In genomic region chr2:20425371-20425881, GRCh38 we compare ENCODE assay signal across 11 cellular contexts. TPM values are rescaled to one million over a fixed set of nuclear protein-coding genes. Genes with fewer than 3 reads are reported as not detected.
DNase-seq lines count a peak whose midpoint lies in the region; ATAC-seq and TF ChIP-seq lines count a peak whose summit lies in the region.
"Had no signal": no experiment of that assay in that cellular context is flagged by ENCODE, and none has a peak within 500 bp of the region (broad histone marks: within the 10 kb centered on the region; RNA-seq: fewer than 3 reads in every experiment).

No MANE protein-coding gene starts in this region.

- no peaks in the 10 kb centered on the region for H3K36me3 Mint-ChIP-seq in activated T-helper 17 cell treated with anti-CD3 and anti-CD28 coated beads, Interleukin-2, amount 50 U/mL, for 72 hours (ENCODE audit: low read depth)
- H3K36me3 Mint-ChIP-seq in natural killer cell: no peaks in the 10 kb centered on the region

- H3K9me3 ChIP-seq in heart right ventricle: no peaks in the 10 kb centered on the region
- H3K9me3 ChIP-seq: thyroid gland had no signal

- H3K36me3 ChIP-seq in heart right ventricle: no peaks in the 10 kb centered on the region
- H3K36me3 ChIP-seq: brain microvascular endothelial cell, thyroid gland had no signal

- H3K27me3 Mint-ChIP-seq in activated T-helper 17 cell treated with anti-CD3 and anti-CD28 coated beads, Interleukin-2, amount 50 U/mL, for 72 hours: peaks cover 5% of the 10 kb centered on the region
- no peaks in the 10 kb centered on the region for H3K27me3 Mint-ChIP-seq in natural killer cell (ENCODE audit: low read depth in 2 of 2)

- H3K27ac ChIP-seq in heart right ventricle: peak overlapping the region in 4 of 10 donors; percentile 58 to 93 (median 64)
- H3K27ac ChIP-seq: brain microvascular endothelial cell had no signal

- no peaks in the 10 kb centered on the region for H3K27me3 ChIP-seq in heart right ventricle
- H3K27me3 ChIP-seq: brain microvascular endothelial cell, thyroid gland had no signal

- intact Hi-C loops in natural killer cell (cut with micrococcal nuclease): no loop called here
- intact Hi-C loops in heart right ventricle (cut with DNase I): no loop called here

- peak overlapping the region; percentile 16 for H3K4me3 Mint-ChIP-seq in activated T-helper 17 cell treated with anti-CD3 and anti-CD28 coated beads, Interleukin-2, amount 50 U/mL, for 72 hours
- peak overlapping the region; percentile 76 for H3K4me3 Mint-ChIP-seq in natural killer cell

- peak; percentile 58 for DNase-seq in Daoy (ENCODE audit: low read depth)
- no peak for DNase-seq in natural killer cell
- DNase-seq in globus pallidus (ENCODE audit: low spot score): no peak
- DNase-seq in SKM-1 (lab: John Stamatoyannopoulos, UW; ENCODE audit: unreplicated experiment): no peak
- no peak for DNase-seq in heart right ventricle
- no peak for DNase-seq in SHP77 treated with DMSO at 0.1 percent for 48 hours (lab: John Stamatoyannopoulos, UW)
- DNase-seq: NCI-H187 had no signal

- 94 to 96% methylated on average over 6 of the region's 6 CpGs for WGBS in heart right ventricle, 2 donors

- H3K4me1 ChIP-seq in heart right ventricle: peaks cover 6 to 71% (median 38%) of the 10 kb centered on the region in 9 donors

- ATAC-seq in HG02759 (IDR thresholded peaks at IDR 0.05; ENCODE audit: unreplicated experiment): peak; percentile 37
- no peak for ATAC-seq in activated T-helper 17 cell treated with anti-CD3 and anti-CD28 coated beads, Interleukin-2, amount 50 U/mL, for 72 hours (replicated peaks)
- peak in 2 of 3 donors; percentile 41 to 43 for ATAC-seq in natural killer cell
- no peak for ATAC-seq in heart right ventricle

- no peak overlapping the region for H3K4me3 ChIP-seq in heart right ventricle
- H3K4me3 ChIP-seq: thyroid gland had no signal

- peak overlapping the region; percentile 84 for H3K27ac Mint-ChIP-seq in activated T-helper 17 cell treated with anti-CD3 and anti-CD28 coated beads, Interleukin-2, amount 50 U/mL, for 72 hours
- peak overlapping the region; percentile 89 to 96 for H3K27ac Mint-ChIP-seq in natural killer cell

- H3K4me1 Mint-ChIP-seq in activated T-helper 17 cell treated with anti-CD3 and anti-CD28 coated beads, Interleukin-2, amount 50 U/mL, for 72 hours: peaks cover 14% of the 10 kb centered on the region
- H3K4me1 Mint-ChIP-seq in natural killer cell: peaks cover 35 to 47% of the 10 kb centered on the region in 2 donors

- TF ChIP-seq CTCF in natural killer cell (IDR thresholded peaks at IDR 0.05) (no peak), heart right ventricle (IDR thresholded peaks at IDR 0.05) (no peak)

- H3K9me3 Mint-ChIP-seq in activated T-helper 17 cell treated with anti-CD3 and anti-CD28 coated beads, Interleukin-2, amount 50 U/mL, for 72 hours: no peaks in the 10 kb centered on the region
- H3K9me3 Mint-ChIP-seq in natural killer cell: no peaks in the 10 kb centered on the region

RNA-seq across cellular contexts. Expression of gene RHOB, which starts 21.4 kb away (rescaled TPM):
- total RNA-seq in Daoy (2014; rRNA removed; shearing (Covaris generic)): 115 and 121 TPM in 2 replicates
- total RNA-seq in activated T-helper 17 cell treated with anti-CD3 and anti-CD28 coated beads, Interleukin-2, amount 50 U/mL, for 72 hours: 10 to 100 TPM in 1 of 2 donors, 1 to 10 TPM in 1; 6.8 to 25.8 TPM
- total RNA-seq in natural killer cell (100 to 1,000 TPM in 1 of 3 donors, 10 to 100 TPM in 2; 50.8 to 222 (median 64.7) TPM), heart right ventricle (100 to 1,000 TPM; 105 to 313 (median 157) TPM)
- polyA plus RNA-seq in heart right ventricle: 100 to 1,000 TPM; 151 to 337 TPM

Comparison
In these comparisons a context has a peak if more than half of its experiments do, and no peak if none do; other contexts are left out.
1. ATAC-seq: peak in HG02759 (single experiment) and natural killer cell (2 of 3); none in activated T-helper 17 cell treated with anti-CD3 and anti-CD28 coated beads, Interleukin-2, amount 50 U/mL, for 72 hours (single experiment) and heart right ventricle (0 of 8).